Comparison of ENCODE assay signal across 8 cellular contexts in genomic region chr22:23786752-23787599, GRCh38. TPM values are rescaled to one million over a fixed set of nuclear protein-coding genes. Genes with fewer than 3 reads are reported as not detected.
A peak's percentile ranks its signal among the peaks of the same experiment; 100 is the strongest.
DNase-seq lines count a peak whose midpoint lies in the region; ATAC-seq and TF ChIP-seq lines count a peak whose summit lies in the region.

Gene SMARCB1 (plus strand): TSS chr22:23786966. CDS start chr22:23787170, 204 bp downstream.

- H3K27ac ChIP-seq in dorsolateral prefrontal cortex, result peak within 1 kb of the TSS; percentile 88 to 100 (median 99)

- TF ChIP-seq POLR2A in GM19099 (IDR thresholded peaks at IDR 0.05; ENCODE audit: extremely low read depth, insufficient read length, low read depth) (peak; percentile 81), lower leg skin (IDR thresholded peaks at IDR 0.05) (peak in 1 of 2 donors; percentile 14)

- intact Hi-C loops in dorsolateral prefrontal cortex (cut with DNase I) (loop anchor here (2.0 kb wide), 2 partner anchors 18 to 52 kb away; partner anchors contain the start of gene DERL3 (in 1 of the 2)), lower leg skin (cut with DNase I; ENCODE audit: low total_unique reads) (no loop called here)

- peak in 15 of 56 donors; percentile 3 to 34 (median 11) for TF ChIP-seq CTCF in dorsolateral prefrontal cortex (IDR thresholded peaks at IDR 0.05 in 54 of 56, conservative IDR thresholded peaks at IDR 0.05 in 2 of 56; ENCODE audit: low read depth in 1 of 56, partially characterized antibody in 56 of 56)
- no peak for TF ChIP-seq CTCF in lower leg skin (IDR thresholded peaks at IDR 0.05)

- DNase-seq in AG20443 (ENCODE audit: low spot score) (peak; percentile 97), NCI-H69 (lab: John Stamatoyannopoulos, UW) (peak; percentile 95), dorsolateral prefrontal cortex (peak; percentile 77 to 90 (median 86)), lower leg skin (ENCODE audit: low spot score in 2 of 2) (peak; percentile 88 to 97)
- peak; percentile 87 to 88 for DNase-seq in activated CD4-positive, alpha-beta T cell treated with anti-CD3 and anti-CD28 coated beads, Interleukin-2, amount 50 U/mL, for 48 hours
- peak; percentile 90 for DNase-seq in stimulated activated CD4-positive, alpha-beta T cell treated with anti-CD3 and anti-CD28 coated beads, Interleukin-4, amount 100 ng/mL, for 24 hours

- ATAC-seq in HG03432 (IDR thresholded peaks at IDR 0.05; ENCODE audit: unreplicated experiment), result peak; percentile 76

- H3K4me3 ChIP-seq in dorsolateral prefrontal cortex (peak within 1 kb of the TSS; percentile 63 to 100 (median 91)), lower leg skin (ENCODE audit: low read depth, poor library complexity, severe bottlenecking) (peak within 1 kb of the TSS; percentile 78)

- no peaks in the 10 kb centered on the region for H3K27me3 ChIP-seq in dorsolateral prefrontal cortex

- 1% methylated on average over 55 to 70 of the region's 97 CpGs for WGBS in lower leg skin, 2 donors

RNA-seq across cellular contexts. Expression of gene SMARCB1, which starts in this region (rescaled TPM):
- total RNA-seq in dorsolateral prefrontal cortex (10 to 100 TPM; 60.2 to 91.8 (median 72.1) TPM), lower leg skin (10 to 100 TPM; 52.2 to 61.6 (median 55.2) TPM)

Comparison
In these comparisons a context has a peak if more than half of its experiments do, and no peak if none do; other contexts are left out.
1. Peak in every context shown above with its lines: DNase-seq, ATAC-seq, H3K4me3 ChIP-seq and H3K27ac ChIP-seq.